ENCODE assay signal across 32 cellular contexts in the genomic region with DNA sequence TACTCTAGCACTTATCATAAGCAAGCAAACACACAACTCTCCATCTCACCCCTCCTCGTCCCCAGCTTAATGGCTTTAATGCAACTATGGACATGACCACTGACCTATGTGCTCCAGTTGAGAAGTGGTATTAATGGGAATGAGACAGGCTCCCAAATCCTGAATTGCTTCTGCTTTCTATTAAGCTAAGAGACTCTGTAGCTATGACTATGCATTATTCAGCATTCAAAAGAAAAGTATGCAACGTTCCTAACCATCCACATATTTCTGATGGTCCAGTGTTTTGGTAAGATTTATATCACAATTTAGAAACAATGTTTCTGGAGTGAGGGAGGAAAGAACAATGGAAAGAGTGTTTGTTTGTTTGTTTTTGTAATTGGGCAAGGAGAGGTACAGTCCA.
"Had no signal": no experiment of that assay in that cellular context is flagged by ENCODE, and none has a peak within 500 bp of the region (broad histone marks: within the 10 kb centered on the region; RNA-seq: fewer than 3 reads in every experiment).

No MANE protein-coding gene starts in this region.

- H3K4me3 ChIP-seq: ascending aorta, coronary artery, heart left ventricle, spleen, suprapubic skin, tibial artery, upper lobe of right lung had no signal

- H3K27ac ChIP-seq: ascending aorta, brain microvascular endothelial cell, coronary artery, foreskin keratinocyte, heart left ventricle, parathyroid adenoma, spleen, suprapubic skin, tibial artery, upper lobe of right lung, WERI-Rb-1 had no signal

- DNase-seq: activated CD4-positive, alpha-beta T cell treated with anti-CD3 and anti-CD28 coated beads for 48 hours; activated CD4-positive, alpha-beta T cell treated with anti-CD3 and anti-CD28 coated beads, Interleukin-2, amount 50 U/mL, for 48 hours; activated CD8-positive, alpha-beta memory T cell treated with anti-CD3 and anti-CD28 coated beads for 24 hours; activated effector memory CD4-positive, alpha-beta T cell treated with anti-CD3 and anti-CD28 coated beads, Interleukin-2, amount 50 U/mL, for 16 hours; activated naive CD4-positive, alpha-beta T cell treated with anti-CD3 and anti-CD28 coated beads for 36 hours; activated naive CD8-positive, alpha-beta T cell treated with anti-CD3 and anti-CD28 coated beads for 36 hours; activated T-cell treated with anti-CD3 and anti-CD28 coated beads, Interleukin-2, amount 50 U/mL, for 1 hour; brain microvascular endothelial cell; foreskin keratinocyte; heart left ventricle; hypothalamus; immature natural killer cell; kidney; left colon; naive B cell; nucleus accumbens; right cardiac atrium; spleen; stimulated activated naive CD4-positive, alpha-beta T cell; T1000; tibial artery; upper lobe of right lung; WERI-Rb-1 had no signal

- H3K27ac Mint-ChIP-seq: activated naive CD4-positive, alpha-beta T cell treated with anti-CD3 and anti-CD28 coated beads for 36 hours; activated naive CD8-positive, alpha-beta T cell treated with anti-CD3 and anti-CD28 coated beads for 36 hours; activated T-helper 1 cell treated with anti-CD3 and anti-CD28 coated beads, Interleukin-12 subunit alpha, Interleukin-12 subunit beta, Interleukin-2, Interleukin-4 antibody, amounts not matched to agents 30 ng/mL and 10 ng/mL and 1 ng/mL, durations not matched to agents 14 hours and 24 hours and 36 hours; immature natural killer cell; mesothelial cell of epicardium; naive B cell; T-helper 1 cell treated with Interleukin-12 subunit alpha and Interleukin-12 subunit beta and Interleukin-4 antibody, amounts not matched to agents 30 μg/mL and 1 μg/mL, for 36 hours had no signal

- H3K36me3 ChIP-seq: ascending aorta, brain microvascular endothelial cell, heart left ventricle, spleen, suprapubic skin, tibial artery, upper lobe of right lung, WERI-Rb-1 had no signal

- H3K4me1 ChIP-seq: ascending aorta, parathyroid adenoma, spleen, suprapubic skin, tibial artery, upper lobe of right lung had no signal

- H3K9ac ChIP-seq: parathyroid adenoma had no signal

- H3K4me1 Mint-ChIP-seq: activated naive CD8-positive, alpha-beta T cell treated with anti-CD3 and anti-CD28 coated beads for 36 hours; immature natural killer cell; naive B cell had no signal

- H3K36me3 Mint-ChIP-seq: activated naive CD8-positive, alpha-beta T cell treated with anti-CD3 and anti-CD28 coated beads for 36 hours; immature natural killer cell; naive B cell had no signal

- H3K27me3 ChIP-seq: ascending aorta, brain microvascular endothelial cell, foreskin keratinocyte, heart left ventricle, suprapubic skin, tibial artery had no signal

- H3K79me2 ChIP-seq: parathyroid adenoma had no signal

- H2AFZ ChIP-seq: parathyroid adenoma had no signal

- H3K27me3 Mint-ChIP-seq: naive B cell had no signal

- H3K4me3 Mint-ChIP-seq: activated naive CD4-positive, alpha-beta T cell treated with anti-CD3 and anti-CD28 coated beads for 36 hours; activated naive CD8-positive, alpha-beta T cell treated with anti-CD3 and anti-CD28 coated beads for 36 hours; activated T-helper 1 cell treated with anti-CD3 and anti-CD28 coated beads, Interleukin-12 subunit alpha, Interleukin-12 subunit beta, Interleukin-2, Interleukin-4 antibody, amounts not matched to agents 30 ng/mL and 10 ng/mL and 1 ng/mL, durations not matched to agents 14 hours and 24 hours and 36 hours; immature natural killer cell; mesothelial cell of epicardium; naive B cell; T-helper 1 cell treated with Interleukin-12 subunit alpha and Interleukin-12 subunit beta and Interleukin-4 antibody, amounts not matched to agents 30 μg/mL and 1 μg/mL, for 36 hours had no signal

- H3K9me3 ChIP-seq: upper lobe of right lung had no signal

- FAIRE-seq: kidney had no signal

- ATAC-seq: activated CD4-positive, CD25-positive, alpha-beta regulatory T cell treated with anti-CD3 and anti-CD28 coated beads, Interleukin-2, amount 50 U/mL, for 24 hours; esophagus mucosa; heart left ventricle; left colon; right cardiac atrium; upper lobe of right lung had no signal
